8 cellular contexts compared by ENCODE assay signal in genomic region chr15:41558400-41559238, GRCh38. TPM values are rescaled to one million over a fixed set of nuclear protein-coding genes. Genes with fewer than 3 reads are reported as not detected.
A peak's percentile ranks its signal among the peaks of the same experiment; 100 is the strongest.
DNase-seq lines count a peak whose midpoint lies in the region; ATAC-seq and TF ChIP-seq lines count a peak whose summit lies in the region.

Gene TYRO3 (plus strand): TSS chr15:41559212. CDS start chr15:41559258, 46 bp downstream.

- H3K36me3 ChIP-seq in Caco-2 (ENCODE audit: control insufficient read depth, insufficient read depth, low read length) (peaks cover 3% of the 10 kb centered on the region), skeletal muscle tissue (ENCODE audit: control insufficient read depth in 3 of 3, insufficient read depth in 3 of 3, low read length in 3 of 3) (no peaks in the 10 kb centered on the region)

- H3K36me3 Mint-ChIP-seq in Caco-2 (ENCODE audit: insufficient read depth, unreplicated experiment): peaks cover 27% of the 10 kb centered on the region
- no peaks in the 10 kb centered on the region for H3K36me3 Mint-ChIP-seq in brain

- H3K4me1 Mint-ChIP-seq in Caco-2 (ENCODE audit: low read depth, unreplicated experiment) (peaks cover 35% of the 10 kb centered on the region), brain (peaks cover 53% of the 10 kb centered on the region)

- POLR2A ChIA-PET in Caco-2 (lab: Charles Lee): interaction anchor here (0.6 to 1.5 kb wide), 2 partner anchors 10 to 937 kb away, joined by 3 to 6 read pairs; partner anchors contain the start of gene SNAP23

- H3K9me3 ChIP-seq in Caco-2 (no peaks in the 10 kb centered on the region), skeletal muscle tissue (ENCODE audit: control insufficient read depth in 3 of 3, low read length in 3 of 3) (no peaks in the 10 kb centered on the region)

- H3K9ac ChIP-seq in skeletal muscle tissue (ENCODE audit: low read depth in 1 of 3, low read length in 3 of 3): peak within 1 kb of the TSS; percentile 23 to 66 (median 33)

- ATAC-seq in GM18520 (IDR thresholded peaks at IDR 0.05; ENCODE audit: unreplicated experiment) (no peak), GM18498 (IDR thresholded peaks at IDR 0.05; ENCODE audit: unreplicated experiment) (no peak)

- H3K27ac ChIP-seq in VCaP (peak within 1 kb of the TSS; percentile 75), skeletal muscle tissue (ENCODE audit: low read depth, low read length) (no peak within 1 kb of the TSS)

- peaks cover 45% of the 10 kb centered on the region for H3K4me1 ChIP-seq in Caco-2
- H3K4me1 ChIP-seq in skeletal muscle tissue (ENCODE audit: control insufficient read depth in 3 of 3, insufficient read depth in 3 of 3, low read length in 3 of 3): peaks cover 16 to 20% (median 18%) of the 10 kb centered on the region in 3 donors

- H3K27me3 Mint-ChIP-seq in Caco-2 (ENCODE audit: insufficient read depth, unreplicated experiment): no peaks in the 10 kb centered on the region
- peaks cover 3% of the 10 kb centered on the region for H3K27me3 Mint-ChIP-seq in brain

- H3K27ac Mint-ChIP-seq in Caco-2 (ENCODE audit: unreplicated experiment) (peak within 1 kb of the TSS; percentile 91), brain (peak within 1 kb of the TSS; percentile 86 to 97 (median 93))

- intact Hi-C loops in Caco-2 (cut with micrococcal nuclease; ENCODE audit: unreplicated experiment): loop anchor here (1.0 to 5.0 kb wide), 3 partner anchors 10 to 214 kb away; partner anchors contain the start of gene MAPKBP1

- CTCF ChIA-PET in Caco-2 (lab: Charles Lee): interaction anchor here (1.1 to 2.2 kb wide), 2 partner anchors 10 to 102 kb away, joined by 3 to 10 read pairs; partner anchors contain the start of gene MGA

- peak within 1 kb of the TSS; percentile 56 for H3K4me3 ChIP-seq in Caco-2 (ENCODE audit: low read depth, low read length)
- H3K4me3 ChIP-seq in skeletal muscle tissue (ENCODE audit: low read length in 3 of 3): peak within 1 kb of the TSS; percentile 61 to 67 (median 62)

- no TSS peak for BruUV-seq in Caco-2 (replicated peaks; lab: Mats Ljungman, UMichigan)

- H3K27me3 ChIP-seq in Caco-2 (replicated peaks; ENCODE audit: control insufficient read depth, insufficient read depth, low read length) (no peaks in the 10 kb centered on the region), skeletal muscle tissue (ENCODE audit: control insufficient read depth in 3 of 3, insufficient read depth in 3 of 3, low read length in 3 of 3) (peaks cover 0 to 22% (median 13%) of the 10 kb centered on the region in 3 donors)

- H3K9me3 Mint-ChIP-seq in Caco-2 (ENCODE audit: unreplicated experiment) (no peaks in the 10 kb centered on the region), brain (no peaks in the 10 kb centered on the region)

- DNase-seq in Caco-2: peak; percentile 72 to 81
- peak in 40 of 76 experiments; percentile 16 to 66 (median 38) for DNase-seq in HUDEP-2 (lab: John Stamatoyannopoulos, UW; ENCODE audit: unreplicated experiment in 76 of 76)
- peak; percentile 87 for DNase-seq in iPS-NIHi11 (ENCODE audit: low spot score)

- H3K4me3 Mint-ChIP-seq in Caco-2 (ENCODE audit: unreplicated experiment) (peak within 1 kb of the TSS; percentile 94), brain (peak within 1 kb of the TSS; percentile 89 to 93 (median 90))

- no peak for TF ChIP-seq CTCF in Caco-2 (IDR thresholded peaks at IDR 0.05; ENCODE audit: insufficient read depth in 1 of 2, low read depth in 1 of 2, low read length in 1 of 2, severe bottlenecking in 1 of 2, unreplicated experiment in 1 of 2)
- TF ChIP-seq CTCF in VCaP (conservative IDR thresholded peaks at IDR 0.05): 0 out of 2 replicates have a peak, but pooled peaks have one; percentile 12
- no peak for TF ChIP-seq CTCF in brain (conservative IDR thresholded peaks at IDR 0.05)

RNA-seq across cellular contexts. Expression of gene TYRO3, which starts in this region (rescaled TPM):
- total RNA-seq in Caco-2 (2022) (118 and 120 TPM in 2 replicates), skeletal muscle tissue (11.5 TPM)
- 72.1 TPM for polyA plus RNA-seq in brain (ENCODE audit: insufficient read depth, low read depth, low replicate concordance)
